ENCODE assay signal across 1 cellular context in the genomic region with DNA sequence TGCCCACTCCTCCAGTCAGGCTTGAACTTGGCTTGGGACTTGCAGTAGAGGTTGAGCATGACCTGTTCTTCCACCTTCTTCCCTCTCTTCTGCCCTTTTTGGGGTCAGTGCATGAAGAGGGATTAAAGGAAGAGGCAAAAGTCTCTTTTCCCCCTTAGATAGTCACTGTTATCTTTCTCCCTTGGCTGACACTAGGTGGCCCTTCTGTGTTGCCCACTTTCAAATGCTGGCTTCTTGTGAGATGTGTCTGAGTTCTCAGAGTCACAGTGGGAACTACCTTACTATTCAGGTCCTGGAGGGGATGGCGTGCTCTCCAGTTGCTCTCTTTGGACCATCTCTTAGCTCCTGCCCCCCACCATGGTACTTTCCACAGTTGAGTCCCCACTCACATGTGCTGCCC.
TF ChIP-seq lines count a peak whose summit lies in the region.

No MANE protein-coding gene starts in this region.

TF ChIP-seq in GM23338, 12 proteins besides CTCF, POLR2A, EP300 and RAD21 (continued from another document):
- TF ChIP-seq, protein P1, sequence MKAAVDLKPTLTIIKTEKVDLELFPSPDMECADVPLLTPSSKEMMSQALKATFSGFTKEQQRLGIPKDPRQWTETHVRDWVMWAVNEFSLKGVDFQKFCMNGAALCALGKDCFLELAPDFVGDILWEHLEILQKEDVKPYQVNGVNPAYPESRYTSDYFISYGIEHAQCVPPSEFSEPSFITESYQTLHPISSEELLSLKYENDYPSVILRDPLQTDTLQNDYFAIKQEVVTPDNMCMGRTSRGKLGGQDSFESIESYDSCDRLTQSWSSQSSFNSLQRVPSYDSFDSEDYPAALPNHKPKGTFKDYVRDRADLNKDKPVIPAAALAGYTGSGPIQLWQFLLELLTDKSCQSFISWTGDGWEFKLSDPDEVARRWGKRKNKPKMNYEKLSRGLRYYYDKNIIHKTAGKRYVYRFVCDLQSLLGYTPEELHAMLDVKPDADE (IDR thresholded peaks at IDR 0.05), result no peak
